In the genomic region with DNA sequence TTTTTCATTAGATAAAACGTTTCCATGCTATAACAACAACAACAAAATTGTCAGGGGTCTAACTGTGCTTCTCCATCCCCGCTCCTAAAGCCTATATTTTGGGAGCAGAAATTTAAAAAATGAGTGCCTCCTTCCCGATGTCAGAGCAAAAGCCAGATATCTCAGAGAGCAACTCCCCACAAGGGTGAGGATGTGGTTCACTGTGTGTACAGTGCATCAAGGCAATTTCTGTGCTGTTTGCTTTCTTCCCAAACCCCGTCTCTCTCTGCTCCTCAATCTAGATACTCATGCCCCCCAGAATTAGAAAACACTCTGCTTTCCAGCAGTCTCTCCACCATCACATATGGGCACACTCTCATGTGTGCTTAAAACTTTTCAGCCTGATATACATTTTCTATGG, we compare ENCODE assay signal across 1 cellular context.
TF ChIP-seq lines count a peak whose summit lies in the region.

No MANE protein-coding gene starts in this region.

TF ChIP-seq in IMR-90, 13 proteins besides CTCF, POLR2A, EP300 and RAD21 (continued from another document):
- TF ChIP-seq NFE2L2 (IDR thresholded peaks at IDR 0.05; ENCODE audit: low read depth, low read length) (no peak), CHD1 (IDR thresholded peaks at IDR 0.05; ENCODE audit: low read depth, low read length) (no peak), USF2 (IDR thresholded peaks at IDR 0.05; ENCODE audit: low read depth, low read length) (no peak), CEBPB (IDR thresholded peaks at IDR 0.05; ENCODE audit: low read depth, low read length) (no peak), MAFK (IDR thresholded peaks at IDR 0.05; ENCODE audit: low read depth, low read length) (no peak), ELK1 (IDR thresholded peaks at IDR 0.05; ENCODE audit: borderline replicate concordance, low read depth, low read length) (no peak), MXI1 (IDR thresholded peaks at IDR 0.05; ENCODE audit: borderline replicate concordance, low read depth, low read length) (no peak), SMC3 (IDR thresholded peaks at IDR 0.05; ENCODE audit: low read depth, low read length) (no peak), MAZ (IDR thresholded peaks at IDR 0.05; ENCODE audit: borderline replicate concordance, low read depth, low read length) (no peak), RCOR1 (IDR thresholded peaks at IDR 0.05; ENCODE audit: insufficient replicate concordance, low read length) (no peak), BHLHE40 (IDR thresholded peaks at IDR 0.05; ENCODE audit: low read depth, low read length) (no peak)
